13 cellular contexts compared by ENCODE assay signal in genomic region chr10:44382131-44382858, GRCh38. TPM values are rescaled to one million over a fixed set of nuclear protein-coding genes. Genes with fewer than 3 reads are reported as not detected.
DNase-seq lines count a peak whose midpoint lies in the region; ATAC-seq and TF ChIP-seq lines count a peak whose summit lies in the region.
"Had no signal": no experiment of that assay in that cellular context is flagged by ENCODE, and none has a peak within 500 bp of the region (broad histone marks: within the 10 kb centered on the region; RNA-seq: fewer than 3 reads in every experiment).

No MANE protein-coding gene starts in this region.

- no peak for TF ChIP-seq CTCF in heart left ventricle (IDR thresholded peaks at IDR 0.05)
- no peak for TF ChIP-seq CTCF in neural progenitor cell (IDR thresholded peaks at IDR 0.05)

- 54 to 62% (median 58%) methylated on average over 8 to 10 of the region's 10 CpGs for WGBS in heart left ventricle, 4 donors
- 63% methylated on average over 10 of the region's 10 CpGs for WGBS in urinary bladder

- peak overlapping the region; percentile 94 for H3K4me2 ChIP-seq in neural progenitor cell

- no peak overlapping the region for H3K4me3 Mint-ChIP-seq in activated CD8-positive, alpha-beta memory T cell treated with anti-CD3 and anti-CD28 coated beads, Interleukin-2, amount 10 ng/mL, durations not matched to agents 7 days and 5 days
- H3K4me3 Mint-ChIP-seq in neural progenitor cell: peak overlapping the region; percentile 81
- H3K4me3 Mint-ChIP-seq in activated T-cell treated with anti-CD3 and anti-CD28 coated beads, Interleukin-2, amount 50 U/mL, for 4 hours: no peak overlapping the region
- H3K4me3 Mint-ChIP-seq: stimulated activated naive B cell treated with anti-CD40 and anti-IgM and Interleukin-4, amounts not matched to agents 10 μg/mL and 1 μg/mL and 100 μg/mL, for 72 hours had no signal

- CTCF ChIA-PET in activated CD8-positive, alpha-beta memory T cell treated with anti-CD3 and anti-CD28 coated beads, Interleukin-2, amount 10 ng/mL, durations not matched to agents 7 days and 5 days (lab: Charles Lee): no interaction called here

- no peaks in the 10 kb centered on the region for H3K36me3 Mint-ChIP-seq in activated CD8-positive, alpha-beta memory T cell treated with anti-CD3 and anti-CD28 coated beads, Interleukin-2, amount 10 ng/mL, durations not matched to agents 7 days and 5 days
- no peaks in the 10 kb centered on the region for H3K36me3 Mint-ChIP-seq in neural progenitor cell
- H3K36me3 Mint-ChIP-seq in activated T-cell treated with anti-CD3 and anti-CD28 coated beads, Interleukin-2, amount 50 U/mL, for 4 hours (ENCODE audit: insufficient read depth): no peaks in the 10 kb centered on the region
- H3K36me3 Mint-ChIP-seq: memory B cell; stimulated activated naive B cell treated with anti-CD40 and anti-IgM and Interleukin-4, amounts not matched to agents 10 μg/mL and 1 μg/mL and 100 μg/mL, for 72 hours had no signal

- no peak for TF ChIP-seq POLR2A in heart left ventricle (IDR thresholded peaks at IDR 0.05)

- H3K79me2 ChIP-seq in neural progenitor cell (ENCODE audit: low read depth): no peaks in the 10 kb centered on the region

- peaks cover 21% of the 10 kb centered on the region for H4K20me1 ChIP-seq in neural progenitor cell (ENCODE audit: low read depth)

- peaks cover 6% of the 10 kb centered on the region for H3K4me1 Mint-ChIP-seq in activated CD8-positive, alpha-beta memory T cell treated with anti-CD3 and anti-CD28 coated beads, Interleukin-2, amount 10 ng/mL, durations not matched to agents 7 days and 5 days
- H3K4me1 Mint-ChIP-seq in neural progenitor cell: peaks cover 34% of the 10 kb centered on the region
- H3K4me1 Mint-ChIP-seq in activated T-cell treated with anti-CD3 and anti-CD28 coated beads, Interleukin-2, amount 50 U/mL, for 4 hours (ENCODE audit: low read depth): peaks cover 8% of the 10 kb centered on the region
- H3K4me1 Mint-ChIP-seq: memory B cell had no signal

- peak; percentile 25 for DNase-seq in activated CD8-positive, alpha-beta memory T cell treated with anti-CD3 and anti-CD28 coated beads, Interleukin-2, amount 50 U/mL, for 48 hours
- DNase-seq in activated CD8-positive, alpha-beta memory T cell treated with anti-CD3 and anti-CD28 coated beads, Interleukin-2, amount 10 ng/mL, durations not matched to agents 7 days and 5 days: no peak
- DNase-seq in heart left ventricle (peak in 2 of 5 donors; percentile 24 to 32), neural progenitor cell (ENCODE audit: low spot score) (peak; percentile 50)
- no peak for DNase-seq in activated T-cell treated with anti-CD3 and anti-CD28 coated beads, Interleukin-2, amount 50 U/mL, for 4 hours
- DNase-seq: ACHN; NCI-H748 treated with DMSO at 0.1 percent for 48 hours; stimulated activated naive B cell treated with anti-CD40 and anti-IgM and Interleukin-4, amounts not matched to agents 10 μg/mL and 1 μg/mL and 100 μg/mL, for 72 hours had no signal

- no peak overlapping the region for H3K27ac Mint-ChIP-seq in activated CD8-positive, alpha-beta memory T cell treated with anti-CD3 and anti-CD28 coated beads, Interleukin-2, amount 10 ng/mL, durations not matched to agents 7 days and 5 days
- H3K27ac Mint-ChIP-seq in neural progenitor cell: no peak overlapping the region
- H3K27ac Mint-ChIP-seq: memory B cell; stimulated activated naive B cell treated with anti-CD40 and anti-IgM and Interleukin-4, amounts not matched to agents 10 μg/mL and 1 μg/mL and 100 μg/mL, for 72 hours had no signal

- H3K27ac ChIP-seq in heart left ventricle (peak overlapping the region in 9 of 12 donors; percentile 69 to 89 (median 82)), neural progenitor cell (no peak overlapping the region), urinary bladder (ENCODE audit: low read depth) (no peak overlapping the region)
- H3K27ac ChIP-seq: adrenal gland had no signal

- H3K27me3 Mint-ChIP-seq in activated CD8-positive, alpha-beta memory T cell treated with anti-CD3 and anti-CD28 coated beads, Interleukin-2, amount 10 ng/mL, durations not matched to agents 7 days and 5 days: peaks cover 33% of the 10 kb centered on the region
- H3K27me3 Mint-ChIP-seq in neural progenitor cell (ENCODE audit: insufficient read depth, low read depth): peaks cover 44% of the 10 kb centered on the region
- peaks cover 35% of the 10 kb centered on the region for H3K27me3 Mint-ChIP-seq in activated T-cell treated with anti-CD3 and anti-CD28 coated beads, Interleukin-2, amount 50 U/mL, for 4 hours (ENCODE audit: low read depth)

- H3K4me3 ChIP-seq in heart left ventricle (peak overlapping the region; percentile 67 to 92 (median 79)), neural progenitor cell (peak overlapping the region; percentile 17), urinary bladder (ENCODE audit: low read depth, low read length) (peak overlapping the region; percentile 62)

- H3K27me3 ChIP-seq in heart left ventricle: peaks cover 0 to 26% (median 0%) of the 10 kb centered on the region in 9 donors
- H3K27me3 ChIP-seq in neural progenitor cell: peaks cover 53% of the 10 kb centered on the region

- H3F3A ChIP-seq in neural progenitor cell (ENCODE audit: low read depth): peaks cover 38% of the 10 kb centered on the region

- no peaks in the 10 kb centered on the region for H3K9me3 Mint-ChIP-seq in activated CD8-positive, alpha-beta memory T cell treated with anti-CD3 and anti-CD28 coated beads, Interleukin-2, amount 10 ng/mL, durations not matched to agents 7 days and 5 days (ENCODE audit: low read depth)
- peaks cover 2% of the 10 kb centered on the region for H3K9me3 Mint-ChIP-seq in neural progenitor cell
- H3K9me3 Mint-ChIP-seq in activated T-cell treated with anti-CD3 and anti-CD28 coated beads, Interleukin-2, amount 50 U/mL, for 4 hours: no peaks in the 10 kb centered on the region
- H3K9me3 Mint-ChIP-seq: memory B cell; stimulated activated naive B cell treated with anti-CD40 and anti-IgM and Interleukin-4, amounts not matched to agents 10 μg/mL and 1 μg/mL and 100 μg/mL, for 72 hours had no signal

- intact Hi-C loops in heart left ventricle (cut with DNase I): loop anchor here in 8 of 10 donors (5.0 to 10.0 kb wide), 9 partner anchors 70 to 587 kb away; no protein-coding TSS in a partner anchor

- ATAC-seq in activated CD8-positive, alpha-beta memory T cell treated with anti-CD3 and anti-CD28 coated beads, Interleukin-2, amount 10 ng/mL, durations not matched to agents 7 days and 5 days: no peak
- ATAC-seq in heart left ventricle: no peak
- ATAC-seq in GM19328 (IDR thresholded peaks at IDR 0.05; ENCODE audit: unreplicated experiment): no peak
- ATAC-seq in activated T-cell treated with anti-CD3 and anti-CD28 coated beads, Interleukin-2, amount 50 U/mL, for 4 hours: no peak
- no peak for ATAC-seq in HG03520 (IDR thresholded peaks at IDR 0.05; ENCODE audit: unreplicated experiment)
- ATAC-seq: stimulated activated naive B cell treated with anti-CD40 and anti-IgM and Interleukin-4, amounts not matched to agents 10 μg/mL and 1 μg/mL and 100 μg/mL, for 72 hours had no signal

- H3K9me3 ChIP-seq in heart left ventricle (no peaks in the 10 kb centered on the region), neural progenitor cell (ENCODE audit: low read depth) (no peaks in the 10 kb centered on the region)
- H3K9me3 ChIP-seq: adrenal gland had no signal

- H3K4me1 ChIP-seq in heart left ventricle (peaks cover 0 to 60% (median 19%) of the 10 kb centered on the region in 12 donors), neural progenitor cell (peaks cover 52% of the 10 kb centered on the region), urinary bladder (ENCODE audit: insufficient read depth) (no peaks in the 10 kb centered on the region)

- H2AFZ ChIP-seq in neural progenitor cell (replicated peaks): no peak overlapping the region

- no peak overlapping the region for H3K9ac ChIP-seq in neural progenitor cell

- H3K36me3 ChIP-seq in heart left ventricle (peaks cover 0 to 36% (median 31%) of the 10 kb centered on the region in 9 donors), neural progenitor cell (no peaks in the 10 kb centered on the region), urinary bladder (ENCODE audit: insufficient read depth) (no peaks in the 10 kb centered on the region)
- H3K36me3 ChIP-seq: adrenal gland had no signal

RNA-seq across cellular contexts. Expression of gene CXCL12, which starts 2.6 kb away (rescaled TPM):
- total RNA-seq in activated CD8-positive, alpha-beta memory T cell treated with anti-CD3 and anti-CD28 coated beads, Interleukin-2, amount 10 ng/mL, durations not matched to agents 7 days and 5 days: not detected
- total RNA-seq in heart left ventricle: 100 to 1,000 TPM in 7 of 9 donors, 10 to 100 TPM in 2; 70.6 to 203 (median 130) TPM
- polyA plus RNA-seq in heart left ventricle: 10 to 100 TPM; 56.4 to 71.4 TPM
- total RNA-seq in neural progenitor cell (ENCODE audit: low replicate concordance): 0.09 and 0.74 TPM in 2 replicates
- 154 TPM for total RNA-seq in urinary bladder
- polyA plus RNA-seq in urinary bladder: 49.2 TPM
- total RNA-seq in activated T-cell treated with anti-CD3 and anti-CD28 coated beads, Interleukin-2, amount 50 U/mL, for 4 hours: under 1 TPM in 2 of 3 donors, not detected in 1; 0.13 to 0.16 TPM

Comparison
In these comparisons a context has a peak if more than half of its experiments do, and no peak if none do; other contexts are left out.
1. DNase-seq: peak in activated CD8-positive, alpha-beta memory T cell treated with anti-CD3 and anti-CD28 coated beads, Interleukin-2, amount 50 U/mL, for 48 hours (single experiment) and neural progenitor cell (single experiment); none in activated CD8-positive, alpha-beta memory T cell treated with anti-CD3 and anti-CD28 coated beads, Interleukin-2, amount 10 ng/mL, durations not matched to agents 7 days and 5 days (single experiment) and activated T-cell treated with anti-CD3 and anti-CD28 coated beads, Interleukin-2, amount 50 U/mL, for 4 hours (single experiment).
2. H3K27ac ChIP-seq: peak in heart left ventricle (9 of 12); none in neural progenitor cell (single experiment) and urinary bladder (single experiment).
3. H3K4me3 ChIP-seq: peak in every context shown above with its lines; median percentile 79 in heart left ventricle; 62 in urinary bladder; 17 in neural progenitor cell.
4. RNA of gene CXCL12, which starts 2.6 kb away (total RNA-seq): 154 TPM in urinary bladder (single experiment) and 70.6 to 203 TPM in heart left ventricle; 0.13 to 0.16 TPM in activated T-cell treated with anti-CD3 and anti-CD28 coated beads, Interleukin-2, amount 50 U/mL, for 4 hours, 0.09 to 0.74 TPM in neural progenitor cell and not detected in activated CD8-positive, alpha-beta memory T cell treated with anti-CD3 and anti-CD28 coated beads, Interleukin-2, amount 10 ng/mL, durations not matched to agents 7 days and 5 days; every median in the first group is over 10 times any median in the second.